ENCODE assay signal across 8 cellular contexts in genomic region chrX:71095555-71095970, GRCh38. TPM values are rescaled to one million over a fixed set of nuclear protein-coding genes. Genes with fewer than 3 reads are reported as not detected.
DNase-seq lines count a peak whose midpoint lies in the region; ATAC-seq, FAIRE-seq and TF ChIP-seq lines count a peak whose summit lies in the region.

A gene with protein sequence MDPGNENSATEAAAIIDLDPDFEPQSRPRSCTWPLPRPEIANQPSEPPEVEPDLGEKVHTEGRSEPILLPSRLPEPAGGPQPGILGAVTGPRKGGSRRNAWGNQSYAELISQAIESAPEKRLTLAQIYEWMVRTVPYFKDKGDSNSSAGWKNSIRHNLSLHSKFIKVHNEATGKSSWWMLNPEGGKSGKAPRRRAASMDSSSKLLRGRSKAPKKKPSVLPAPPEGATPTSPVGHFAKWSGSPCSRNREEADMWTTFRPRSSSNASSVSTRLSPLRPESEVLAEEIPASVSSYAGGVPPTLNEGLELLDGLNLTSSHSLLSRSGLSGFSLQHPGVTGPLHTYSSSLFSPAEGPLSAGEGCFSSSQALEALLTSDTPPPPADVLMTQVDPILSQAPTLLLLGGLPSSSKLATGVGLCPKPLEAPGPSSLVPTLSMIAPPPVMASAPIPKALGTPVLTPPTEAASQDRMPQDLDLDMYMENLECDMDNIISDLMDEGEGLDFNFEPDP (plus strand): TSS chrX:71095851. CDS start chrX:71096529, 678 bp downstream.

- peaks cover 43% of the 10 kb centered on the region for H3K4me1 Mint-ChIP-seq in activated naive CD4-positive, alpha-beta T cell treated with anti-CD3 and anti-CD28 coated beads, Interleukin-2, amount 10 ng/mL, durations not matched to agents 7 days and 5 days

- peak within 1 kb of the TSS; percentile 89 for H3K27ac Mint-ChIP-seq in activated naive CD4-positive, alpha-beta T cell treated with anti-CD3 and anti-CD28 coated beads, Interleukin-2, amount 10 ng/mL, durations not matched to agents 7 days and 5 days

- H3K9me3 Mint-ChIP-seq in activated naive CD4-positive, alpha-beta T cell treated with anti-CD3 and anti-CD28 coated beads, Interleukin-2, amount 10 ng/mL, durations not matched to agents 7 days and 5 days, result no peaks in the 10 kb centered on the region

- POLR2A ChIA-PET in HEK293T (lab: Yijun Ruan, JAX), result no interaction called here

- peaks cover 3% of the 10 kb centered on the region for H3K36me3 Mint-ChIP-seq in activated naive CD4-positive, alpha-beta T cell treated with anti-CD3 and anti-CD28 coated beads, Interleukin-2, amount 10 ng/mL, durations not matched to agents 7 days and 5 days

- H3K4me3 Mint-ChIP-seq in activated naive CD4-positive, alpha-beta T cell treated with anti-CD3 and anti-CD28 coated beads, Interleukin-2, amount 10 ng/mL, durations not matched to agents 7 days and 5 days, result peak within 1 kb of the TSS; percentile 98

- no peak for TF ChIP-seq CTCF in omental fat pad (IDR thresholded peaks at IDR 0.05)

- H3K27ac ChIP-seq in temporal lobe (ENCODE audit: low read depth, low read length), result peak within 1 kb of the TSS; percentile 13

- DNase-seq in HEK293T (ENCODE audit: extremely low spot score), result peak; percentile 98
- peak; percentile 88 for DNase-seq in NAMALWA (ENCODE audit: low spot score)
- peak; percentile 86 for DNase-seq in SK-N-DZ (ENCODE audit: low spot score)
- DNase-seq in activated naive CD4-positive, alpha-beta T cell treated with anti-CD3 and anti-CD28 coated beads, Interleukin-2, amount 10 ng/mL, durations not matched to agents 7 days and 5 days, result peak; percentile 93
- DNase-seq in globus pallidus (ENCODE audit: low spot score), result peak; percentile 89
- peak; percentile 62 for DNase-seq in omental fat pad (ENCODE audit: low spot score)

- peak; percentile 86 for ATAC-seq in omental fat pad (ENCODE audit: low FRiP score)

- FAIRE-seq in G401.6 (lab: Jason Lieb, UNC), result peak; percentile 73

- CTCF ChIA-PET in HEK293T (lab: Yijun Ruan, JAX), result no interaction called here
- CTCF ChIA-PET in activated naive CD4-positive, alpha-beta T cell treated with anti-CD3 and anti-CD28 coated beads, Interleukin-2, amount 10 ng/mL, durations not matched to agents 7 days and 5 days (lab: Charles Lee), result interaction anchor here (0.6 to 1.2 kb wide), 4 partner anchors 11 to 34 kb away, joined by 3 to 4 read pairs (median 4); partner anchors contain the start of gene CXorf65

- peaks cover 12% of the 10 kb centered on the region for H3K27me3 Mint-ChIP-seq in activated naive CD4-positive, alpha-beta T cell treated with anti-CD3 and anti-CD28 coated beads, Interleukin-2, amount 10 ng/mL, durations not matched to agents 7 days and 5 days

TF ChIP-seq in HEK293T, 16 proteins besides CTCF, POLR2A, EP300 and RAD21:
- TF ChIP-seq FOXM1 (IDR thresholded peaks at IDR 0.05; ENCODE audit: borderline replicate concordance) (no peak), FOXK2 (IDR thresholded peaks at IDR 0.05) (no peak), SUZ12 (IDR thresholded peaks at IDR 0.05) (0 out of 2 replicates have a peak, but pooled peaks have one; percentile 37), CTBP1 (IDR thresholded peaks at IDR 0.05; ENCODE audit: borderline replicate concordance) (no peak), L3MBTL2 (conservative IDR thresholded peaks at IDR 0.05) (peak; percentile 97)

RNA-seq across cellular contexts. Expression of the gene that starts here (rescaled TPM):
- 10.5 and 10.7 TPM in 2 replicates for polyA plus RNA-seq in SK-N-DZ (2014; cell fraction: cytosol; rRNA removed)
- 7.4 and 10.3 TPM in 2 replicates for polyA plus RNA-seq in SK-N-DZ (2014; cell fraction: nucleus; rRNA removed)
- total RNA-seq in omental fat pad (10 to 100 TPM; 13.8 to 23.8 (median 20.1) TPM), temporal lobe (2.2 TPM)

Comparison
In these comparisons a context has a peak if more than half of its experiments do, and no peak if none do; other contexts are left out.
1. Peak in every context shown above with its lines: DNase-seq, ATAC-seq and H3K27ac ChIP-seq.